In the genomic region with DNA sequence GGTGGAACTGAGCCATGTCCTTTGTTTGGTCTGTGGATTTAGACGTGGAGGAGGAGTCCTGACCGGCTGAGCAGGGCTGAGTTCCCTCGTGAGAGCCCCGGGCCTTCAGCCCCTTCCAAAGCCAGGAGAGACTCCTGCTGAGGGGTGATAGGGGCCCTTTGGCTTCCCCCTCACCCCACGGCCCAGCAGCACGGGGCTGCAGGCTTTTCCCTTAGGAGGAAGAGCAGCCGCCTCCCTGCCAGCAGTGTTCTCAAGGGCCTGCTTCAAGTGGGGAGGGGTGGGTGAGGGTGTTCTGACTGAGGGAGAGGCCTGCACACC, we compare ENCODE assay signal across 9 cellular contexts. TPM values are rescaled to one million over a fixed set of nuclear protein-coding genes. Genes with fewer than 3 reads are reported as not detected.
DNase-seq lines count a peak whose midpoint lies in the region; ATAC-seq, FAIRE-seq and TF ChIP-seq lines count a peak whose summit lies in the region.
"Had no signal": no experiment of that assay in that cellular context is flagged by ENCODE, and none has a peak within 500 bp of the region (broad histone marks: within the 10 kb centered on the region; RNA-seq: fewer than 3 reads in every experiment).

No MANE protein-coding gene starts in this region.

- POLR2A ChIA-PET in activated CD4-positive, alpha-beta memory T cell treated with anti-CD3 and anti-CD28 coated beads for 36 hours (lab: Charles Lee): no interaction called here

- H3K9me3 ChIP-seq in keratinocyte (ENCODE audit: control insufficient read depth, low read depth, low read length) (no peaks in the 10 kb centered on the region), transverse colon (no peaks in the 10 kb centered on the region)

- DNase-seq in activated naive CD4-positive, alpha-beta T cell (lab: John Stamatoyannopoulos, UW): no peak
- DNase-seq in activated CD4-positive, alpha-beta memory T cell treated with anti-CD3 and anti-CD28 coated beads for 36 hours: no peak
- no peak for DNase-seq in keratinocyte (ENCODE audit: low read depth, low spot score)
- DNase-seq in transverse colon: no peak
- DNase-seq: NK-92 treated with Interleukin-12 subunit alpha and Interleukin-12 subunit beta, amount 100 ng/mL, for 24 hours had no signal

- H3K27me3 ChIP-seq in keratinocyte (ENCODE audit: control insufficient read depth, extremely low read depth, insufficient read depth, low read length): peaks cover 8% of the 10 kb centered on the region
- no peaks in the 10 kb centered on the region for H3K27me3 ChIP-seq in transverse colon

- no peak overlapping the region for H3K27ac Mint-ChIP-seq in activated naive CD4-positive, alpha-beta T cell treated with anti-CD3 and anti-CD28 coated beads, Interleukin-2, amount 50 U/mL, for 24 hours
- H3K27ac Mint-ChIP-seq in activated CD4-positive, alpha-beta memory T cell treated with anti-CD3 and anti-CD28 coated beads for 36 hours: peak overlapping the region; percentile 89

- intact Hi-C loops in activated CD4-positive, alpha-beta memory T cell treated with anti-CD3 and anti-CD28 coated beads for 36 hours (cut with micrococcal nuclease): loop anchor here (2.0 to 5.0 kb wide), 2 partner anchors 31 to 250 kb away; no protein-coding TSS in a partner anchor
- intact Hi-C loops in transverse colon (cut with DNase I; ENCODE audit: low total_unique reads): loop anchor here (10.0 kb wide), 1 partner anchor 87 kb away; no protein-coding TSS in a partner anchor

- H3K9me1 ChIP-seq in keratinocyte (ENCODE audit: control insufficient read depth, extremely low read depth, insufficient read depth, low read length): no peaks in the 10 kb centered on the region

- no peak for TF ChIP-seq EP300 in transverse colon (IDR thresholded peaks at IDR 0.05; ENCODE audit: low read depth)

- peaks cover 15% of the 10 kb centered on the region for H3K4me1 Mint-ChIP-seq in activated naive CD4-positive, alpha-beta T cell treated with anti-CD3 and anti-CD28 coated beads, Interleukin-2, amount 50 U/mL, for 24 hours
- H3K4me1 Mint-ChIP-seq in activated CD4-positive, alpha-beta memory T cell treated with anti-CD3 and anti-CD28 coated beads for 36 hours (ENCODE audit: low read depth): peaks cover 33% of the 10 kb centered on the region

- no peaks in the 10 kb centered on the region for H3K9me3 Mint-ChIP-seq in activated naive CD4-positive, alpha-beta T cell treated with anti-CD3 and anti-CD28 coated beads, Interleukin-2, amount 50 U/mL, for 24 hours
- no peaks in the 10 kb centered on the region for H3K9me3 Mint-ChIP-seq in activated CD4-positive, alpha-beta memory T cell treated with anti-CD3 and anti-CD28 coated beads for 36 hours

- WGBS in transverse colon (ENCODE audit: low coverage in 1 of 2), 2 donors: 56% methylated on average over 7 of the region's 7 CpGs; no CpG with 5 or more reads in 1 of the 2 donors

- FAIRE-seq in keratinocyte (lab: Jason Lieb, UNC): no peak

- H3K27me3 Mint-ChIP-seq in activated naive CD4-positive, alpha-beta T cell treated with anti-CD3 and anti-CD28 coated beads, Interleukin-2, amount 50 U/mL, for 24 hours: peaks cover 2% of the 10 kb centered on the region
- peaks cover 1% of the 10 kb centered on the region for H3K27me3 Mint-ChIP-seq in activated CD4-positive, alpha-beta memory T cell treated with anti-CD3 and anti-CD28 coated beads for 36 hours

- no peaks in the 10 kb centered on the region for H3K36me3 ChIP-seq in keratinocyte (ENCODE audit: control insufficient read depth in 2 of 2, extremely low read depth in 1 of 2, insufficient read depth in 2 of 2, low read length in 2 of 2)
- no peaks in the 10 kb centered on the region for H3K36me3 ChIP-seq in transverse colon

- peak overlapping the region; percentile 73 for H3K4me3 Mint-ChIP-seq in activated naive CD4-positive, alpha-beta T cell treated with anti-CD3 and anti-CD28 coated beads, Interleukin-2, amount 50 U/mL, for 24 hours
- peak overlapping the region; percentile 67 for H3K4me3 Mint-ChIP-seq in activated CD4-positive, alpha-beta memory T cell treated with anti-CD3 and anti-CD28 coated beads for 36 hours

- H3K27ac ChIP-seq in keratinocyte (ENCODE audit: control insufficient read depth, insufficient read depth, low read length): no peak overlapping the region
- H3K27ac ChIP-seq in transverse colon: peak overlapping the region; percentile 86 to 93 (median 90)

- H3K36me3 Mint-ChIP-seq in activated naive CD4-positive, alpha-beta T cell treated with anti-CD3 and anti-CD28 coated beads, Interleukin-2, amount 50 U/mL, for 24 hours: no peaks in the 10 kb centered on the region
- H3K36me3 Mint-ChIP-seq in activated CD4-positive, alpha-beta memory T cell treated with anti-CD3 and anti-CD28 coated beads for 36 hours: no peaks in the 10 kb centered on the region

- H2AFZ ChIP-seq in keratinocyte (ENCODE audit: control insufficient read depth, low read length): peak overlapping the region; percentile 90

- TF ChIP-seq POLR2A in transverse colon (IDR thresholded peaks at IDR 0.05): no peak

- ATAC-seq in GM21528 (IDR thresholded peaks at IDR 0.05; ENCODE audit: low FRiP score, unreplicated experiment) (no peak), GM21723 (IDR thresholded peaks at IDR 0.05; ENCODE audit: unreplicated experiment) (no peak), HG02938 (IDR thresholded peaks at IDR 0.05; ENCODE audit: unreplicated experiment) (no peak)

- CTCF ChIA-PET in activated CD4-positive, alpha-beta memory T cell treated with anti-CD3 and anti-CD28 coated beads for 36 hours (lab: Charles Lee): interaction anchor here (1.1 to 7.2 kb wide), 5 partner anchors 8 to 164 kb away, joined by 3 to 47 read pairs (median 16); partner anchors contain the start of gene ACE

- peak overlapping the region; percentile 82 for H3K9ac ChIP-seq in keratinocyte (ENCODE audit: control insufficient read depth, extremely low read depth, insufficient read depth, low read length)

- peak overlapping the region; percentile 84 for H3K4me2 ChIP-seq in keratinocyte (ENCODE audit: control insufficient read depth, extremely low read depth, insufficient read depth, low read depth, low read length)

- H3K4me3 ChIP-seq in keratinocyte (ENCODE audit: control insufficient read depth in 2 of 3, extremely low read depth in 1 of 3, insufficient read depth in 2 of 3, low read depth in 1 of 3, low read length in 3 of 3): no peak overlapping the region
- no peak overlapping the region for H3K4me3 ChIP-seq in transverse colon

- no peaks in the 10 kb centered on the region for H4K20me1 ChIP-seq in keratinocyte (ENCODE audit: control insufficient read depth, extremely low read depth, insufficient read depth, low read length)

- no peaks in the 10 kb centered on the region for H3K79me2 ChIP-seq in keratinocyte (ENCODE audit: control insufficient read depth, insufficient read depth, low read length)

- H3K4me1 ChIP-seq in keratinocyte (ENCODE audit: control insufficient read depth, extremely low read depth, insufficient read depth, low read length) (peaks cover 11% of the 10 kb centered on the region), transverse colon (peaks cover 12 to 33% (median 26%) of the 10 kb centered on the region in 4 donors)

- TF ChIP-seq CTCF in keratinocyte (optimal IDR thresholded peaks at IDR 0.05 in 1 of 3, IDR thresholded peaks at IDR 0.05 in 1 of 3, conservative IDR thresholded peaks at IDR 0.05 in 1 of 3; ENCODE audit: extremely low read depth in 1 of 3, insufficient read depth in 2 of 3, low read length in 3 of 3): no peak
- no peak for TF ChIP-seq CTCF in transverse colon (IDR thresholded peaks at IDR 0.05)

- in situ Hi-C loops in transverse colon (cut with MboI; ENCODE audit: low pct_ligation_motif_present in 1 of 4, low pct_unique_long_range_greater_than_20kb in 1 of 4, low sequenced_read_pairs in 3 of 4): no loop called here

- dilution Hi-C loops in keratinocyte (cut with MboI; ENCODE audit: extremely low pct_ligation_motif_present, low sequenced_read_pairs): no loop called here

RNA-seq across cellular contexts. Expression of gene CYB561, which starts 1.5 kb away (rescaled TPM):
- total RNA-seq in activated CD4-positive, alpha-beta memory T cell treated with anti-CD3 and anti-CD28 coated beads for 36 hours: 1 to 10 TPM; 9.4 to 9.7 TPM
- 14.4 to 21.8 TPM (median 19.4 TPM) in 3 replicates for polyA plus RNA-seq in keratinocyte
- polyA plus RNA-seq in keratinocyte (2011; ENCODE audit: low read depth): 7.0 TPM
- 13.6 and 18.2 TPM in 2 replicates for polyA plus RNA-seq in keratinocyte (2011; cell fraction: cytosol; rRNA removed)
- polyA plus RNA-seq in keratinocyte (2011; cell fraction: nucleus; rRNA removed): 28.7 and 32.5 TPM in 2 replicates
- 11.0 and 22.3 TPM in 2 replicates for polyA plus RNA-seq in keratinocyte (2012; ENCODE audit: low replicate concordance)
- polyA minus RNA-seq in keratinocyte: 20.9 to 62.2 TPM (median 35.4 TPM) in 3 replicates
- 24.7 TPM for polyA minus RNA-seq in keratinocyte (2011; cell fraction: cytosol; rRNA and poly(A)+ RNA removed)
- polyA minus RNA-seq in keratinocyte (2011; cell fraction: nucleus; rRNA and poly(A)+ RNA removed): 23.8 and 27.4 TPM in 2 replicates
- 100 to 1,000 TPM in 1 of 4 donors, 10 to 100 TPM in 3; 52.6 to 315 (median 68.5) TPM for total RNA-seq in transverse colon

RNA-seq across cellular contexts. Expression of gene ACE, which starts 29.2 kb away (rescaled TPM):
- 1 to 10 TPM; 2.2 to 2.6 TPM for total RNA-seq in activated CD4-positive, alpha-beta memory T cell treated with anti-CD3 and anti-CD28 coated beads for 36 hours
- 0.05 to 0.07 TPM in 2 of 3 replicates, not detected in the other for polyA plus RNA-seq in keratinocyte
- not detected for polyA plus RNA-seq in keratinocyte (2011; ENCODE audit: low read depth)
- not detected in 2 replicates for polyA plus RNA-seq in keratinocyte (2011; cell fraction: cytosol; rRNA removed)
- 0.20 TPM in 1 of 2 replicates, not detected in the other for polyA plus RNA-seq in keratinocyte (2011; cell fraction: nucleus; rRNA removed)
- 0.03 TPM in 1 of 2 replicates, not detected in the other for polyA plus RNA-seq in keratinocyte (2012; ENCODE audit: low replicate concordance)
- not detected in 3 replicates for polyA minus RNA-seq in keratinocyte
- polyA minus RNA-seq in keratinocyte (2011; cell fraction: cytosol; rRNA and poly(A)+ RNA removed): not detected
- 0.95 TPM in 1 of 2 replicates, not detected in the other for polyA minus RNA-seq in keratinocyte (2011; cell fraction: nucleus; rRNA and poly(A)+ RNA removed)
- total RNA-seq in transverse colon: 10 to 100 TPM in 3 of 4 donors, 1 to 10 TPM in 1; 6.0 to 56.7 (median 28.0) TPM

Comparison
In these comparisons a context has a peak if more than half of its experiments do, and no peak if none do; other contexts are left out.
1. RNA of gene CYB561, which starts 1.5 kb away (total RNA-seq): 52.6 to 315 TPM in transverse colon; 9.4 to 9.7 TPM in activated CD4-positive, alpha-beta memory T cell treated with anti-CD3 and anti-CD28 coated beads for 36 hours; every median in the first group is over 4 times any median in the second.